ENCODE assay signal across 2 cellular contexts in the genomic region with DNA sequence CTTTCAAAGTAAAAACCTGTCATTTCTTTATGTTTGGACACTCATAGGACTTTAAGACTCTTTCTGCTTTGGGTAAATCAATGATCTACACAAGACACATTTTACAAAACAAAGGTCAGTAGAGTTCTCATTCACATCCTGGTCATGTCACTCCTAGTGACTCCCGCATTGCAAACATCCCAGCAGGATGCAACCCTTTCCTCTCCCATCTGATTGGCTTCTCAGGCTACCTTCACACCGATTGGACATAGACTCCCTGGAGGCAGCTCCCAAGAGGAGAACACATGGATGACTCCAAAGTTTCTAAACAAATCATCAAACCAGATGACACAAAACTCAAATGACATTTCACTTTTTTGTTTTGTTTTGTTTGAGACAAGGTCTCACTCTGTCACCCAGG.
TF ChIP-seq lines count a peak whose summit lies in the region.

No MANE protein-coding gene starts in this region.

TF ChIP-seq in GM23338, 12 proteins besides CTCF, POLR2A, EP300 and RAD21 (continued from another document):
- TF ChIP-seq, protein P1, sequence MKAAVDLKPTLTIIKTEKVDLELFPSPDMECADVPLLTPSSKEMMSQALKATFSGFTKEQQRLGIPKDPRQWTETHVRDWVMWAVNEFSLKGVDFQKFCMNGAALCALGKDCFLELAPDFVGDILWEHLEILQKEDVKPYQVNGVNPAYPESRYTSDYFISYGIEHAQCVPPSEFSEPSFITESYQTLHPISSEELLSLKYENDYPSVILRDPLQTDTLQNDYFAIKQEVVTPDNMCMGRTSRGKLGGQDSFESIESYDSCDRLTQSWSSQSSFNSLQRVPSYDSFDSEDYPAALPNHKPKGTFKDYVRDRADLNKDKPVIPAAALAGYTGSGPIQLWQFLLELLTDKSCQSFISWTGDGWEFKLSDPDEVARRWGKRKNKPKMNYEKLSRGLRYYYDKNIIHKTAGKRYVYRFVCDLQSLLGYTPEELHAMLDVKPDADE (IDR thresholded peaks at IDR 0.05), result no peak

TF ChIP-seq in HepG2, 621 proteins besides CTCF, POLR2A, EP300 and RAD21 (continued from another document and continues in another):
- TF ChIP-seq, protein P2, sequence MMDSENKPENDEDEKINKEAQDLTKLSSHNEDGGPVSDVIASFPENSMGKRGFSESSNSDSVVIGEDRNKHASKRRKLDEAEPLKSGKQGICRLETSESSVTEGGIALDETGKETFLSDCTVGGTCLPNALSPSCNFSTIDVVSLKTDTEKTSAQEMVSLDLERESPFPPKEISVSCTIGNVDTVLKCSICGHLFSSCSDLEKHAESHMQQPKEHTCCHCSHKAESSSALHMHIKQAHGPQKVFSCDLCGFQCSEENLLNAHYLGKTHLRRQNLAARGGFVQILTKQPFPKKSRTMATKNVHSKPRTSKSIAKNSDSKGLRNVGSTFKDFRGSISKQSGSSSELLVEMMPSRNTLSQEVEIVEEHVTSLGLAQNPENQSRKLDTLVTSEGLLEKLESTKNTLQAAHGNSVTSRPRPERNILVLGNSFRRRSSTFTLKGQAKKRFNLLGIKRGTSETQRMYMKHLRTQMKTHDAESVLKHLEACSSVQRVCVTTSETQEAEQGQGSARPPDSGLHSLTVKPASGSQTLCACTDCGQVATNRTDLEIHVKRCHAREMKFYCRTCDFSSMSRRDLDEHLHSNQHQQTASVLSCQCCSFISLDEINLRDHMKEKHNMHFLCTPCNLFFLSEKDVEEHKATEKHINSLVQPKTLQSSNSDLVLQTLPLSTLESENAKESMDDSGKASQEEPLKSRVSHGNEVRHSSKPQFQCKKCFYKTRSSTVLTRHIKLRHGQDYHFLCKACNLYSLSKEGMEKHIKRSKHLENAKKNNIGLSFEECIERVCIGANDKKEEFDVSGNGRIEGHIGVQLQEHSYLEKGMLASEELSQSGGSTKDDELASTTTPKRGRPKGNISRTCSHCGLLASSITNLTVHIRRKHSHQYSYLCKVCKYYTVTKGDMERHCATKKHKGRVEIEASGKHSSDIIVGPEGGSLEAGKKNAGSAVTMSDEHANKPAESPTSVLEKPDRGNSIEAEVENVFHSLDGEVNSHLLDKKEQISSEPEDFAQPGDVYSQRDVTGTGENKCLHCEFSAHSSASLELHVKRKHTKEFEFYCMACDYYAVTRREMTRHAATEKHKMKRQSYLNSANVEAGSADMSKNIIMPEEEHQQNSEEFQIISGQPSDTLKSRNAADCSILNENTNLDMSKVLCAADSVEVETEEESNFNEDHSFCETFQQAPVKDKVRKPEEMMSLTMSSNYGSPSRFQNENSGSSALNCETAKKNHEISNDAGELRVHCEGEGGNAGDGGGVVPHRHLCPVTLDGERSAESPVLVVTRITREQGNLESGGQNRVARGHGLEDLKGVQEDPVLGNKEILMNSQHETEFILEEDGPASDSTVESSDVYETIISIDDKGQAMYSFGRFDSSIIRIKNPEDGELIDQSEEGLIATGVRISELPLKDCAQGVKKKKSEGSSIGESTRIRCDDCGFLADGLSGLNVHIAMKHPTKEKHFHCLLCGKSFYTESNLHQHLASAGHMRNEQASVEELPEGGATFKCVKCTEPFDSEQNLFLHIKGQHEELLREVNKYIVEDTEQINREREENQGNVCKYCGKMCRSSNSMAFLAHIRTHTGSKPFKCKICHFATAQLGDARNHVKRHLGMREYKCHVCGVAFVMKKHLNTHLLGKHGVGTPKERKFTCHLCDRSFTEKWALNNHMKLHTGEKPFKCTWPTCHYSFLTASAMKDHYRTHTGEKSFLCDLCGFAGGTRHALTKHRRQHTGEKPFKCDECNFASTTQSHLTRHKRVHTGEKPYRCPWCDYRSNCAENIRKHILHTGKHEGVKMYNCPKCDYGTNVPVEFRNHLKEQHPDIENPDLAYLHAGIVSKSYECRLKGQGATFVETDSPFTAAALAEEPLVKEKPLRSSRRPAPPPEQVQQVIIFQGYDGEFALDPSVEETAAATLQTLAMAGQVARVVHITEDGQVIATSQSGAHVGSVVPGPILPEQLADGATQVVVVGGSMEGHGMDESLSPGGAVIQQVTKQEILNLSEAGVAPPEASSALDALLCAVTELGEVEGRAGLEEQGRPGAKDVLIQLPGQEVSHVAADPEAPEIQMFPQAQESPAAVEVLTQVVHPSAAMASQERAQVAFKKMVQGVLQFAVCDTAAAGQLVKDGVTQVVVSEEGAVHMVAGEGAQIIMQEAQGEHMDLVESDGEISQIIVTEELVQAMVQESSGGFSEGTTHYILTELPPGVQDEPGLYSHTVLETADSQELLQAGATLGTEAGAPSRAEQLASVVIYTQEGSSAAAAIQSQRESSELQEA (CRISPR knock-in tag; IDR thresholded peaks at IDR 0.05; ENCODE audit: not compliant biosample characterization), result no peak
- TF ChIP-seq, protein P3, sequence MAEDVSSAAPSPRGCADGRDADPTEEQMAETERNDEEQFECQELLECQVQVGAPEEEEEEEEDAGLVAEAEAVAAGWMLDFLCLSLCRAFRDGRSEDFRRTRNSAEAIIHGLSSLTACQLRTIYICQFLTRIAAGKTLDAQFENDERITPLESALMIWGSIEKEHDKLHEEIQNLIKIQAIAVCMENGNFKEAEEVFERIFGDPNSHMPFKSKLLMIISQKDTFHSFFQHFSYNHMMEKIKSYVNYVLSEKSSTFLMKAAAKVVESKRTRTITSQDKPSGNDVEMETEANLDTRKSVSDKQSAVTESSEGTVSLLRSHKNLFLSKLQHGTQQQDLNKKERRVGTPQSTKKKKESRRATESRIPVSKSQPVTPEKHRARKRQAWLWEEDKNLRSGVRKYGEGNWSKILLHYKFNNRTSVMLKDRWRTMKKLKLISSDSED (CRISPR knock-in tag; IDR thresholded peaks at IDR 0.05), result no peak
- TF ChIP-seq DNMT3B (CRISPR knock-in tag; conservative IDR thresholded peaks at IDR 0.05) (no peak), NCOR1 (IDR thresholded peaks at IDR 0.05; ENCODE audit: borderline replicate concordance, low read length) (no peak), U2AF2 (IDR thresholded peaks at IDR 0.05; ENCODE audit: low read depth, low read length) (no peak), ZNF772 (CRISPR knock-in tag; IDR thresholded peaks at IDR 0.05) (no peak), ZZZ3 (CRISPR knock-in tag; IDR thresholded peaks at IDR 0.05; ENCODE audit: borderline replicate concordance) (no peak), ZFY (CRISPR knock-in tag; IDR thresholded peaks at IDR 0.05) (no peak), ZNF567 (CRISPR knock-in tag; IDR thresholded peaks at IDR 0.05; ENCODE audit: borderline replicate concordance) (0 out of 2 replicates have a peak, but pooled peaks have one; percentile 16), ZNF121 (CRISPR knock-in tag; IDR thresholded peaks at IDR 0.05) (no peak), RXRB (CRISPR knock-in tag; IDR thresholded peaks at IDR 0.05; ENCODE audit: borderline replicate concordance) (peak; percentile 23; the same call in 1 of the 2 replicates), TBL1XR1 (IDR thresholded peaks at IDR 0.05; ENCODE audit: borderline replicate concordance, low read length, partially characterized antibody) (no peak), ZSCAN22 (CRISPR knock-in tag; IDR thresholded peaks at IDR 0.05) (peak; percentile 59; the same call in 1 of the 2 replicates), HNF4A (CRISPR knock-in tag; IDR thresholded peaks at IDR 0.05) (0 out of 2 replicates have a peak, but pooled peaks have one; percentile 4), ZNF660 (CRISPR knock-in tag; IDR thresholded peaks at IDR 0.05; ENCODE audit: borderline replicate concordance, low read depth) (no peak), ZFP36L1 (CRISPR knock-in tag; IDR thresholded peaks at IDR 0.05) (no peak), ZFP41 (CRISPR knock-in tag; IDR thresholded peaks at IDR 0.05; ENCODE audit: borderline replicate concordance) (no peak), ZNF720 (CRISPR knock-in tag; IDR thresholded peaks at IDR 0.05) (no peak), CBX1 (IDR thresholded peaks at IDR 0.05; ENCODE audit: low read depth) (no peak), ZNF101 (CRISPR knock-in tag; IDR thresholded peaks at IDR 0.05; ENCODE audit: borderline replicate concordance, low read depth) (no peak), SAFB2 (CRISPR knock-in tag; IDR thresholded peaks at IDR 0.05; ENCODE audit: borderline replicate concordance, low read depth) (no peak), ZNF629 (CRISPR knock-in tag; conservative IDR thresholded peaks at IDR 0.05) (no peak), FOXM1 (CRISPR knock-in tag; IDR thresholded peaks at IDR 0.05) (no peak), ZNF839 (CRISPR knock-in tag; IDR thresholded peaks at IDR 0.05; ENCODE audit: borderline replicate concordance) (no peak), ZMYM3 (CRISPR knock-in tag; IDR thresholded peaks at IDR 0.05) (0 out of 2 replicates have a peak, but pooled peaks have one; percentile 20), ZFX (CRISPR knock-in tag; IDR thresholded peaks at IDR 0.05; ENCODE audit: low read depth) (no peak), ZNF251 (CRISPR knock-in tag; IDR thresholded peaks at IDR 0.05) (no peak), LCORL (IDR thresholded peaks at IDR 0.05) (no peak), LCORL (CRISPR knock-in tag; IDR thresholded peaks at IDR 0.05) (0 out of 2 replicates have a peak, but pooled peaks have one; percentile 13)
- TF ChIP-seq, protein P4, sequence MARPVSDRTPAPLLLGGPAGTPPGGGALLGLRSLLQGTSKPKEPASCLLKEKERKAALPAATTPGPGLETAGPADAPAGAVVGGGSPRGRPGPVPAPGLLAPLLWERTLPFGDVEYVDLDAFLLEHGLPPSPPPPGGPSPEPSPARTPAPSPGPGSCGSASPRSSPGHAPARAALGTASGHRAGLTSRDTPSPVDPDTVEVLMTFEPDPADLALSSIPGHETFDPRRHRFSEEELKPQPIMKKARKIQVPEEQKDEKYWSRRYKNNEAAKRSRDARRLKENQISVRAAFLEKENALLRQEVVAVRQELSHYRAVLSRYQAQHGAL (CRISPR knock-in tag; IDR thresholded peaks at IDR 0.05; ENCODE audit: not compliant biosample characterization), result no peak
- TF ChIP-seq, protein P5, sequence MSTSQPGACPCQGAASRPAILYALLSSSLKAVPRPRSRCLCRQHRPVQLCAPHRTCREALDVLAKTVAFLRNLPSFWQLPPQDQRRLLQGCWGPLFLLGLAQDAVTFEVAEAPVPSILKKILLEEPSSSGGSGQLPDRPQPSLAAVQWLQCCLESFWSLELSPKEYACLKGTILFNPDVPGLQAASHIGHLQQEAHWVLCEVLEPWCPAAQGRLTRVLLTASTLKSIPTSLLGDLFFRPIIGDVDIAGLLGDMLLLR (CRISPR knock-in tag; IDR thresholded peaks at IDR 0.05), result no peak
- TF ChIP-seq, protein P6, sequence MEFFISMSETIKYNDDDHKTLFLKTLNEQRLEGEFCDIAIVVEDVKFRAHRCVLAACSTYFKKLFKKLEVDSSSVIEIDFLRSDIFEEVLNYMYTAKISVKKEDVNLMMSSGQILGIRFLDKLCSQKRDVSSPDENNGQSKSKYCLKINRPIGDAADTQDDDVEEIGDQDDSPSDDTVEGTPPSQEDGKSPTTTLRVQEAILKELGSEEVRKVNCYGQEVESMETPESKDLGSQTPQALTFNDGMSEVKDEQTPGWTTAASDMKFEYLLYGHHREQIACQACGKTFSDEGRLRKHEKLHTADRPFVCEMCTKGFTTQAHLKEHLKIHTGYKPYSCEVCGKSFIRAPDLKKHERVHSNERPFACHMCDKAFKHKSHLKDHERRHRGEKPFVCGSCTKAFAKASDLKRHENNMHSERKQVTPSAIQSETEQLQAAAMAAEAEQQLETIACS (CRISPR knock-in tag; IDR thresholded peaks at IDR 0.05), result no peak
- TF ChIP-seq, protein P7, sequence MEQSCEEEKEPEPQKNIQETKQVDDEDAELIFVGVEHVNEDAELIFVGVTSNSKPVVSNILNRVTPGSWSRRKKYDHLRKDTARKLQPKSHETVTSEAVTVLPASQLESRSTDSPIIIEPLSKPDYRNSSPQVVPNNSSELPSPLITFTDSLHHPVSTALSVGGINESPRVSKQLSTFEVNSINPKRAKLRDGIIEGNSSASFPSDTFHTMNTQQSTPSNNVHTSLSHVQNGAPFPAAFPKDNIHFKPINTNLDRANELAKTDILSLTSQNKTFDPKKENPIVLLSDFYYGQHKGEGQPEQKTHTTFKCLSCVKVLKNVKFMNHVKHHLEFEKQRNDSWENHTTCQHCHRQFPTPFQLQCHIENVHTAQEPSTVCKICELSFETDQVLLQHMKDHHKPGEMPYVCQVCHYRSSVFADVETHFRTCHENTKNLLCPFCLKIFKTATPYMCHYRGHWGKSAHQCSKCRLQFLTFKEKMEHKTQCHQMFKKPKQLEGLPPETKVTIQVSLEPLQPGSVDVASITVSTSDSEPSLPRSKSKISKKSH (CRISPR knock-in tag; IDR thresholded peaks at IDR 0.05; ENCODE audit: borderline replicate concordance), result no peak
- TF ChIP-seq, protein P8, sequence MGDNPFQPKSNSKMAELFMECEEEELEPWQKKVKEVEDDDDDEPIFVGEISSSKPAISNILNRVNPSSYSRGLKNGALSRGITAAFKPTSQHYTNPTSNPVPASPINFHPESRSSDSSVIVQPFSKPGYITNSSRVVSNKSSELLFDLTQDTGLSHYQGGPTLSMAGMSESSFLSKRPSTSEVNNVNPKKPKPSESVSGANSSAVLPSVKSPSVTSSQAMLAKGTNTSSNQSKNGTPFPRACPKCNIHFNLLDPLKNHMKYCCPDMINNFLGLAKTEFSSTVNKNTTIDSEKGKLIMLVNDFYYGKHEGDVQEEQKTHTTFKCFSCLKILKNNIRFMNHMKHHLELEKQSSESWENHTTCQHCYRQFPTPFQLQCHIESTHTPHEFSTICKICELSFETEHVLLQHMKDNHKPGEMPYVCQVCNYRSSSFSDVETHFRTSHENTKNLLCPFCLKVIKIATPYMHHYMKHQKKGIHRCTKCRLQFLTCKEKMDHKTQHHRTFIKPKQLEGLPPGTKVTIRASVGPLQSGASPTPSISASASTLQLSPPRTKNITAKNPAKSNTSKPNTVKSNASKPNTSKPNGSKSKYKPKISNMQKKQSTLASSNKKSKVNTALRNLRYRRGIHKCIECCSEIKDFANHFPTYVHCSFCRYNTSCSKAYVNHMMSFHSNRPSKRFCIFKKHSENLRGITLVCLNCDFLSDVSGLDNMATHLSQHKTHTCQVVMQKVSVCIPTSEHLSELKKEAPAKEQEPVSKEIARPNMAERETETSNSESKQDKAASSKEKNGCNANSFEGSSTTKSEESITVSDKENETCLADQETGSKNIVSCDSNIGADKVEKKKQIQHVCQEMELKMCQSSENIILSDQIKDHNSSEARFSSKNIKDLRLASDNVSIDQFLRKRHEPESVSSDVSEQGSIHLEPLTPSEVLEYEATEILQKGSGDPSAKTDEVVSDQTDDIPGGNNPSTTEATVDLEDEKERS (CRISPR knock-in tag; IDR thresholded peaks at IDR 0.05), result 0 out of 2 replicates have a peak, but pooled peaks have one; percentile 59
- TF ChIP-seq, protein P9, sequence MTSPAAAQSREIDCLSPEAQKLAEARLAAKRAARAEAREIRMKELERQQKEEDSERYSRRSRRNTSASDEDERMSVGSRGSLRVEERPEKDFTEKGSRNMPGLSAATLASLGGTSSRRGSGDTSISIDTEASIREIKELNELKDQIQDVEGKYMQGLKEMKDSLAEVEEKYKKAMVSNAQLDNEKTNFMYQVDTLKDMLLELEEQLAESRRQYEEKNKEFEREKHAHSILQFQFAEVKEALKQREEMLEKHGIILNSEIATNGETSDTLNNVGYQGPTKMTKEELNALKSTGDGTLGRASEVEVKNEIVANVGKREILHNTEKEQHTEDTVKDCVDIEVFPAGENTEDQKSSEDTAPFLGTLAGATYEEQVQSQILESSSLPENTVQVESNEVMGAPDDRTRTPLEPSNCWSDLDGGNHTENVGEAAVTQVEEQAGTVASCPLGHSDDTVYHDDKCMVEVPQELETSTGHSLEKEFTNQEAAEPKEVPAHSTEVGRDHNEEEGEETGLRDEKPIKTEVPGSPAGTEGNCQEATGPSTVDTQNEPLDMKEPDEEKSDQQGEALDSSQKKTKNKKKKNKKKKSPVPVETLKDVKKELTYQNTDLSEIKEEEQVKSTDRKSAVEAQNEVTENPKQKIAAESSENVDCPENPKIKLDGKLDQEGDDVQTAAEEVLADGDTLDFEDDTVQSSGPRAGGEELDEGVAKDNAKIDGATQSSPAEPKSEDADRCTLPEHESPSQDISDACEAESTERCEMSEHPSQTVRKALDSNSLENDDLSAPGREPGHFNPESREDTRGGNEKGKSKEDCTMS (CRISPR knock-in tag; conservative IDR thresholded peaks at IDR 0.05), result no peak
- TF ChIP-seq, protein P10, sequence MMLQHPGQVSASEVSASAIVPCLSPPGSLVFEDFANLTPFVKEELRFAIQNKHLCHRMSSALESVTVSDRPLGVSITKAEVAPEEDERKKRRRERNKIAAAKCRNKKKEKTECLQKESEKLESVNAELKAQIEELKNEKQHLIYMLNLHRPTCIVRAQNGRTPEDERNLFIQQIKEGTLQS (CRISPR knock-in tag; IDR thresholded peaks at IDR 0.05), result no peak
